Comparison of ENCODE assay signal across 12 cellular contexts in genomic region chr10:61795551-61795950, GRCh38.
DNase-seq lines count a peak whose midpoint lies in the region; ATAC-seq, FAIRE-seq and TF ChIP-seq lines count a peak whose summit lies in the region.
"Had no signal": no experiment of that assay in that cellular context is flagged by ENCODE, and none has a peak within 500 bp of the region (broad histone marks: within the 10 kb centered on the region; RNA-seq: fewer than 3 reads in every experiment).

No MANE protein-coding gene starts in this region.

- no peak for FAIRE-seq in kidney (lab: Jason Lieb, UNC)

- peak; percentile 43 for ATAC-seq in stimulated activated naive CD8-positive, alpha-beta T cell treated with anti-CD3 and anti-CD28 coated beads, Interleukin-15, amount 100 ng/mL, for 72 hours
- ATAC-seq in stimulated activated naive CD8-positive, alpha-beta T cell treated with anti-CD3 and anti-CD28 coated beads, Interleukin-15, Interleukin-2, amounts not matched to agents 100 U/mL and 50 U/mL, for 24 hours: no peak
- ATAC-seq in HG03520 (IDR thresholded peaks at IDR 0.05; ENCODE audit: unreplicated experiment) (peak; percentile 70), HG03108 (IDR thresholded peaks at IDR 0.05; ENCODE audit: unreplicated experiment) (no peak)

- H3K4me1 ChIP-seq in kidney (ENCODE audit: control insufficient read depth in 1 of 2, insufficient read depth in 1 of 2, low read depth in 1 of 2, low read length in 2 of 2): peaks cover 5 to 14% of the 10 kb centered on the region in 2 donors

- TF ChIP-seq CTCF in choroid plexus epithelial cell (conservative IDR thresholded peaks at IDR 0.05; ENCODE audit: low read depth, low read length): peak; percentile 20
- TF ChIP-seq CTCF in kidney (IDR thresholded peaks at IDR 0.05; ENCODE audit: borderline replicate concordance, extremely low read depth, insufficient read depth): no peak

- no peak overlapping the region for H3K4me3 Mint-ChIP-seq in stimulated activated naive CD8-positive, alpha-beta T cell treated with anti-CD3 and anti-CD28 coated beads, Interleukin-15, amount 100 ng/mL, for 72 hours
- H3K4me3 Mint-ChIP-seq: T-helper 1 cell treated with Interleukin-12 subunit alpha and Interleukin-12 subunit beta and Interleukin-4 antibody, amounts not matched to agents 30 μg/mL and 1 μg/mL, for 36 hours had no signal

- H3K4me3 ChIP-seq in choroid plexus epithelial cell (ENCODE audit: low read depth, low read length) (no peak overlapping the region), kidney (ENCODE audit: low read length in 2 of 2) (no peak overlapping the region)
- H3K4me3 ChIP-seq: skin epidermis had no signal

- DNase-seq in stimulated activated naive CD8-positive, alpha-beta T cell treated with anti-CD3 and anti-CD28 coated beads, Interleukin-15, amount 100 ng/mL, for 72 hours: no peak
- no peak for DNase-seq in stimulated activated naive CD8-positive, alpha-beta T cell treated with anti-CD3 and anti-CD28 coated beads, Interleukin-15, Interleukin-2, amounts not matched to agents 100 U/mL and 50 U/mL, for 24 hours
- no peak for DNase-seq in choroid plexus epithelial cell (ENCODE audit: low read depth)
- DNase-seq in activated CD8-positive, alpha-beta memory T cell treated with anti-CD3 and anti-CD28 coated beads, Interleukin-2, amount 50 U/mL, for 48 hours: no peak
- no peak for DNase-seq in kidney
- no peak for DNase-seq in NCI-H1436 treated with DMSO at 0.1 percent for 48 hours (lab: John Stamatoyannopoulos, UW)
- DNase-seq: amniotic stem cell, NCI-H748 treated with DMSO at 0.1 percent for 48 hours had no signal

- no peaks in the 10 kb centered on the region for H3K36me3 ChIP-seq in kidney (ENCODE audit: control insufficient read depth in 1 of 2, insufficient read depth in 2 of 2, low read length in 2 of 2)

- no peaks in the 10 kb centered on the region for H3K4me1 Mint-ChIP-seq in stimulated activated naive CD8-positive, alpha-beta T cell treated with anti-CD3 and anti-CD28 coated beads, Interleukin-15, amount 100 ng/mL, for 72 hours

- no peak overlapping the region for H3K9ac ChIP-seq in kidney (ENCODE audit: low read length in 2 of 2)

- intact Hi-C loops in kidney (cut with DNase I): no loop called here

- H3K27me3 Mint-ChIP-seq in stimulated activated naive CD8-positive, alpha-beta T cell treated with anti-CD3 and anti-CD28 coated beads, Interleukin-15, amount 100 ng/mL, for 72 hours: peaks cover 7% of the 10 kb centered on the region

- H3K9me3 Mint-ChIP-seq in stimulated activated naive CD8-positive, alpha-beta T cell treated with anti-CD3 and anti-CD28 coated beads, Interleukin-15, amount 100 ng/mL, for 72 hours: no peaks in the 10 kb centered on the region
- H3K9me3 Mint-ChIP-seq: T-helper 1 cell treated with Interleukin-12 subunit alpha and Interleukin-12 subunit beta and Interleukin-4 antibody, amounts not matched to agents 30 μg/mL and 1 μg/mL, for 36 hours had no signal

- H3K27ac Mint-ChIP-seq in stimulated activated naive CD8-positive, alpha-beta T cell treated with anti-CD3 and anti-CD28 coated beads, Interleukin-15, amount 100 ng/mL, for 72 hours: no peak overlapping the region
- H3K27ac Mint-ChIP-seq: T-helper 1 cell treated with Interleukin-12 subunit alpha and Interleukin-12 subunit beta and Interleukin-4 antibody, amounts not matched to agents 30 μg/mL and 1 μg/mL, for 36 hours had no signal

- H3K27ac ChIP-seq in kidney (ENCODE audit: low read depth in 2 of 2, low read length in 2 of 2): no peak overlapping the region
- H3K27ac ChIP-seq: skin epidermis had no signal

- no peaks in the 10 kb centered on the region for H3K9me3 ChIP-seq in kidney (ENCODE audit: control insufficient read depth in 1 of 2, low read length in 2 of 2)

Comparison
In these comparisons a context has a peak if more than half of its experiments do, and no peak if none do; other contexts are left out.
1. ATAC-seq: peak in stimulated activated naive CD8-positive, alpha-beta T cell treated with anti-CD3 and anti-CD28 coated beads, Interleukin-15, amount 100 ng/mL, for 72 hours (single experiment) and HG03520 (single experiment); none in stimulated activated naive CD8-positive, alpha-beta T cell treated with anti-CD3 and anti-CD28 coated beads, Interleukin-15, Interleukin-2, amounts not matched to agents 100 U/mL and 50 U/mL, for 24 hours (single experiment) and HG03108 (single experiment).